Comparison of ENCODE assay signal across 1 cellular context in the genomic region with DNA sequence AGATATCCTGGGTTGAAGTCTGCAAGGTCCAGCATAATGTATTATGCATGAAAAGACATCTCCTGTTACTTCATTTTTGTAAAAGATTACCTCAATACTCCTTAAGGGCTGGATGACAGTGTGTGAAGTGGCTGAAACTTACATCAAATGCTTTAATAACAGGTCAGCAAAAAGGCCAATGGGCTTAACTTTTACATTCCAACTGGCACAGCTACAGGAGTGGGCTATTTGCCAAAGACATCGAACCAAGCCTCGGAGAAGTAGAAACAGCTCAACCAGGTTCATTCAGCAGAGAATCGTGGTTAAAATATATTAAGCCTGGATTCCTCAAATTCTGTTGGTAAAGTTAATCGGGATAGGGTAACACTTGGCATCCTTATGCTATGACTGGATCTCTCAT.
TF ChIP-seq lines count a peak whose summit lies in the region.

No MANE protein-coding gene starts in this region.

TF ChIP-seq in GM23338, 12 proteins besides CTCF, POLR2A, EP300 and RAD21 (continued from another document):
- TF ChIP-seq, protein P1, sequence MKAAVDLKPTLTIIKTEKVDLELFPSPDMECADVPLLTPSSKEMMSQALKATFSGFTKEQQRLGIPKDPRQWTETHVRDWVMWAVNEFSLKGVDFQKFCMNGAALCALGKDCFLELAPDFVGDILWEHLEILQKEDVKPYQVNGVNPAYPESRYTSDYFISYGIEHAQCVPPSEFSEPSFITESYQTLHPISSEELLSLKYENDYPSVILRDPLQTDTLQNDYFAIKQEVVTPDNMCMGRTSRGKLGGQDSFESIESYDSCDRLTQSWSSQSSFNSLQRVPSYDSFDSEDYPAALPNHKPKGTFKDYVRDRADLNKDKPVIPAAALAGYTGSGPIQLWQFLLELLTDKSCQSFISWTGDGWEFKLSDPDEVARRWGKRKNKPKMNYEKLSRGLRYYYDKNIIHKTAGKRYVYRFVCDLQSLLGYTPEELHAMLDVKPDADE (IDR thresholded peaks at IDR 0.05), result no peak
- TF ChIP-seq ZNF331 (CRISPR knock-in tag; IDR thresholded peaks at IDR 0.05; ENCODE audit: low read depth) (no peak), JUNB (IDR thresholded peaks at IDR 0.05; ENCODE audit: unreplicated experiment) (no peak), STAT1 (IDR thresholded peaks at IDR 0.05; ENCODE audit: unreplicated experiment) (no peak), EZH2 (IDR thresholded peaks at IDR 0.05; ENCODE audit: low read depth, unreplicated experiment) (no peak), ZNF114 (CRISPR knock-in tag; IDR thresholded peaks at IDR 0.05) (no peak)
